21 cellular contexts compared by ENCODE assay signal in genomic region chr15:58141894-58142293, GRCh38. TPM values are rescaled to one million over a fixed set of nuclear protein-coding genes. Genes with fewer than 3 reads are reported as not detected.
DNase-seq lines count a peak whose midpoint lies in the region; ATAC-seq, FAIRE-seq and TF ChIP-seq lines count a peak whose summit lies in the region.
"Had no signal": no experiment of that assay in that cellular context is flagged by ENCODE, and none has a peak within 500 bp of the region (broad histone marks: within the 10 kb centered on the region; RNA-seq: fewer than 3 reads in every experiment).

No MANE protein-coding gene starts in this region.

- no peak overlapping the region for H2BK20ac ChIP-seq in H1 (ENCODE audit: low read length)

- no peak overlapping the region for H3K56ac ChIP-seq in H1 (replicated peaks; ENCODE audit: insufficient read length, low read depth, low read length)

- in situ Hi-C loops in HepG2 (cut with HindIII; ENCODE audit: extremely low pct_ligation_motif_present, low pct_unique_long_range_greater_than_20kb), result no loop called here

- no TSS peak for BruUV-seq in HepG2 (replicated peaks; lab: Mats Ljungman, UMichigan)

- no peak for TF ChIP-seq POLR2A in HepG2 (IDR thresholded peaks at IDR 0.05; ENCODE audit: insufficient read depth in 1 of 2, low read depth in 2 of 2, low read length in 2 of 2)
- TF ChIP-seq POLR2A in H1 (IDR thresholded peaks at IDR 0.05; ENCODE audit: control extremely low read depth in 1 of 2, low read depth in 2 of 2, low read length in 2 of 2), result no peak

- no peak for TF ChIP-seq EP300 in HepG2 (IDR thresholded peaks at IDR 0.05; ENCODE audit: low read depth in 2 of 2, low read length in 2 of 2)
- TF ChIP-seq EP300 in HepG2 (CRISPR knock-in tag; IDR thresholded peaks at IDR 0.05; ENCODE audit: borderline replicate concordance), result no peak
- no peak for TF ChIP-seq EP300 in H1 (IDR thresholded peaks at IDR 0.05; ENCODE audit: borderline replicate concordance in 1 of 2, low read depth in 2 of 2, low read length in 2 of 2)

- H3K14ac ChIP-seq in H1 (ENCODE audit: insufficient read length), result no peak overlapping the region

- FAIRE-seq in HepG2 (lab: Jason Lieb, UNC) (no peak), H1 (lab: Jason Lieb, UNC) (no peak)
- FAIRE-seq: D721Med, G401.6, GM12891, HTR-8/SVneo had no signal

- no peak overlapping the region for H2AK5ac ChIP-seq in H1 (ENCODE audit: low read depth, low read length)

- peak; percentile 27 to 41 for TF ChIP-seq RAD21 in liver (IDR thresholded peaks at IDR 0.05)
- TF ChIP-seq RAD21 in HepG2 (CRISPR knock-in tag; IDR thresholded peaks at IDR 0.05), result no peak
- TF ChIP-seq RAD21 in H1 (IDR thresholded peaks at IDR 0.05 in 1 of 2, conservative IDR thresholded peaks at IDR 0.05 in 1 of 2; ENCODE audit: low read depth in 2 of 2, low read length in 2 of 2), result no peak

- TF ChIP-seq CTCF in liver (IDR thresholded peaks at IDR 0.05; ENCODE audit: low read depth, low read length, missing input control) (no peak), HepG2 (CRISPR knock-in tag; IDR thresholded peaks at IDR 0.05) (no peak), H1 (IDR thresholded peaks at IDR 0.05; ENCODE audit: control extremely low read depth in 1 of 3, insufficient read depth in 1 of 3, low read depth in 1 of 3, low read length in 3 of 3) (no peak), neutrophil (IDR thresholded peaks at IDR 0.05) (no peak)

- H3K27ac ChIP-seq in liver (ENCODE audit: low read depth in 1 of 2, low read length in 2 of 2) (peak overlapping the region; percentile 85 to 94), HepG2 (ENCODE audit: extremely low read length, insufficient read depth, low read length) (no peak overlapping the region), H1 (ENCODE audit: low read depth, low read length) (no peak overlapping the region), neutrophil (peak overlapping the region; percentile 98)

- no peak overlapping the region for H3K4ac ChIP-seq in H1 (replicated peaks; ENCODE audit: insufficient read length, low read depth, low read length)

- no peaks in the 10 kb centered on the region for H3K23me2 ChIP-seq in H1 (ENCODE audit: low read depth, low read length)

- peak overlapping the region; percentile 58 to 81 for H3K9ac ChIP-seq in liver (ENCODE audit: low read depth in 1 of 2, low read length in 2 of 2)
- H3K9ac ChIP-seq in HepG2 (ENCODE audit: insufficient read depth, low read depth, low read length), result no peak overlapping the region
- no peak overlapping the region for H3K9ac ChIP-seq in H1 (replicated peaks in 1 of 4; ENCODE audit: extremely low read depth in 1 of 4, low read depth in 3 of 4, low read length in 3 of 4)

- H2BK12ac ChIP-seq in H1 (ENCODE audit: low read depth, low read length), result no peak overlapping the region

- H3K18ac ChIP-seq in H1 (ENCODE audit: extremely low read depth, low read length), result no peak overlapping the region

- POLR2A ChIA-PET in HepG2 (lab: Yijun Ruan, JAX), result no interaction called here
- POLR2A ChIA-PET in H1 (lab: Charles Lee; ENCODE audit: partially characterized antibody), result no interaction called here

- no peak overlapping the region for H3K4me2 ChIP-seq in HepG2 (ENCODE audit: low read depth, low read length)
- no peak overlapping the region for H3K4me2 ChIP-seq in H1 (ENCODE audit: insufficient read depth in 1 of 2, low read depth in 2 of 2, low read length in 2 of 2)

- H3K79me1 ChIP-seq in H1 (ENCODE audit: low read depth, low read length), result no peaks in the 10 kb centered on the region

- H2BK15ac ChIP-seq in H1 (ENCODE audit: low read length), result no peak overlapping the region

- CTCF ChIA-PET in HepG2 (lab: Yijun Ruan, JAX; ENCODE audit: low intra/inter-chr PET ratio, low total read pairs), result no interaction called here
- CTCF ChIA-PET in H1 (lab: Charles Lee; ENCODE audit: partially characterized antibody), result interaction anchor here (1.6 to 1.8 kb wide), 2 partner anchors 41 to 64 kb away, joined by 3 to 10 read pairs; no protein-coding TSS in a partner anchor

- no peak overlapping the region for H3K23ac ChIP-seq in H1 (ENCODE audit: insufficient read length)

- peaks cover 4 to 45% (median 32%) of the 10 kb centered on the region in 4 donors for H3K4me1 ChIP-seq in liver (ENCODE audit: control insufficient read depth in 4 of 4, insufficient read depth in 4 of 4, low read length in 3 of 4)
- no peaks in the 10 kb centered on the region for H3K4me1 ChIP-seq in HepG2 (ENCODE audit: insufficient read depth, low read length)
- H3K4me1 ChIP-seq in H1 (replicated peaks in 1 of 4; ENCODE audit: control insufficient read depth in 3 of 4, insufficient read depth in 4 of 4, low read length in 3 of 4), result peaks cover 0 to 2% (median 0%) of the 10 kb centered on the region in 4 experiments; a peak in 3 of 7 replicates
- peaks cover 65 to 75% of the 10 kb centered on the region in 2 experiments for H3K4me1 ChIP-seq in neutrophil (ENCODE audit: control insufficient read depth in 1 of 2, insufficient read depth in 1 of 2, low read depth in 1 of 2, low read length in 1 of 2)
- H3K4me1 ChIP-seq: Caco-2 had no signal

- H3K9me3 ChIP-seq in liver (ENCODE audit: control insufficient read depth in 4 of 4, low read length in 3 of 4), result no peaks in the 10 kb centered on the region
- H3K9me3 ChIP-seq in HepG2 (ENCODE audit: low read length), result no peaks in the 10 kb centered on the region
- no peaks in the 10 kb centered on the region for H3K9me3 ChIP-seq in H1 (ENCODE audit: insufficient read depth in 2 of 2, low read depth in 1 of 2, low read length in 1 of 2)
- no peaks in the 10 kb centered on the region for H3K9me3 ChIP-seq in neutrophil
- H3K9me3 ChIP-seq: BLaER1 treated with 17β-estradiol and CSF1 and Interleukin-3, amounts not matched to agents 10 nM and 100 nM; Caco-2 had no signal

- no peak overlapping the region for H2BK5ac ChIP-seq in H1 (ENCODE audit: low read depth, low read length)

- H3K4me3 ChIP-seq in liver (ENCODE audit: low read depth in 1 of 3, low read length in 3 of 3), result peak overlapping the region; percentile 2 to 91 (median 71)
- H3K4me3 ChIP-seq in HepG2 (replicated peaks in 1 of 3; ENCODE audit: insufficient read depth in 1 of 3, low read depth in 2 of 3, low read length in 3 of 3), result no peak overlapping the region
- H3K4me3 ChIP-seq in H1 (ENCODE audit: extremely low read depth in 1 of 4, insufficient read depth in 2 of 4, low read depth in 3 of 4, low read length in 4 of 4), result no peak overlapping the region
- peak overlapping the region; percentile 80 to 81 for H3K4me3 ChIP-seq in neutrophil (ENCODE audit: low read depth in 1 of 2, low read length in 1 of 2)
- H3K4me3 ChIP-seq: BLaER1 treated with 17β-estradiol and CSF1 and Interleukin-3, amounts not matched to agents 10 nM and 100 nM had no signal

- ATAC-seq in HepG2 (no peak), GM18517 (IDR thresholded peaks at IDR 0.05; ENCODE audit: unreplicated experiment) (no peak)

- H3K79me2 ChIP-seq in HepG2 (ENCODE audit: insufficient read depth, low read length), result no peaks in the 10 kb centered on the region
- no peaks in the 10 kb centered on the region for H3K79me2 ChIP-seq in H1 (ENCODE audit: control insufficient read depth in 1 of 2, insufficient read depth in 2 of 2, low read length in 2 of 2)

- H4K5ac ChIP-seq in H1 (ENCODE audit: insufficient read length, low read depth, low read length), result no peak overlapping the region

- intact Hi-C loops in HepG2 (cut with micrococcal nuclease; ENCODE audit: unreplicated experiment), result no loop called here

- H4K91ac ChIP-seq in H1 (replicated peaks; ENCODE audit: insufficient read length, low read length), result no peak overlapping the region

- DNase-seq in HepG2 (ENCODE audit: low spot score) (no peak), H1 (ENCODE audit: low read depth in 1 of 2, low spot score in 2 of 2) (no peak)
- DNase-seq in activated CD4-positive, CD25-positive, alpha-beta regulatory T cell treated with anti-CD3 and anti-CD28 coated beads, Interleukin-2, amount 50 U/mL, for 72 hours, result no peak
- no peak for DNase-seq in activated effector memory CD4-positive, alpha-beta T cell treated with anti-CD3 and anti-CD28 coated beads, Interleukin-2, amount 50 U/mL, for 16 hours
- DNase-seq: 8988T; Caco-2; CD4-positive, alpha-beta T cell; GOT3; H9 had no signal

- H3K36me3 ChIP-seq in liver (ENCODE audit: control insufficient read depth in 4 of 4, insufficient read depth in 3 of 4, low read depth in 1 of 4, low read length in 3 of 4) (no peaks in the 10 kb centered on the region), HepG2 (replicated peaks in 1 of 2; ENCODE audit: control insufficient read depth in 1 of 2, insufficient read depth in 2 of 2, low read length in 2 of 2) (no peaks in the 10 kb centered on the region), H1 (ENCODE audit: control insufficient read depth in 2 of 4, insufficient read depth in 4 of 4, low read length in 3 of 4) (no peaks in the 10 kb centered on the region), neutrophil (peaks cover 39% of the 10 kb centered on the region)
- H3K36me3 ChIP-seq: BLaER1 treated with 17β-estradiol and CSF1 and Interleukin-3, amounts not matched to agents 10 nM and 100 nM had no signal

- no peaks in the 10 kb centered on the region for H4K20me1 ChIP-seq in HepG2 (ENCODE audit: insufficient read depth, low read length)
- no peaks in the 10 kb centered on the region for H4K20me1 ChIP-seq in H1 (replicated peaks in 1 of 2; ENCODE audit: control insufficient read depth in 1 of 2, insufficient read depth in 2 of 2, low read length in 2 of 2)
- H4K20me1 ChIP-seq: BLaER1 treated with 17β-estradiol and CSF1 and Interleukin-3, amounts not matched to agents 10 nM and 100 nM had no signal

- H4K8ac ChIP-seq in H1 (ENCODE audit: extremely low read depth, insufficient read depth, low read length), result no peak overlapping the region

- no peak overlapping the region for H2BK120ac ChIP-seq in H1 (replicated peaks; ENCODE audit: low read depth, low read length)

- WGBS in liver, result 34% methylated on average over 6 of the region's 6 CpGs
- 30% methylated on average over 4 of the region's 6 CpGs for WGBS in HepG2 (ENCODE audit: low lambda C conversion rate)
- WGBS in H1 (ENCODE audit: extremely low coverage in 1 of 2, insufficient coverage in 1 of 2, insufficient read length in 1 of 2, insufficient replicate concordance in 2 of 2, low coverage in 1 of 2, low lambda C conversion rate in 2 of 2, missing lambda C conversion rate in 1 of 2), 2 experiments, result 92% methylated on average over 6 of the region's 6 CpGs; no CpG with 5 or more reads in 1 of the 2 experiments

- H2AFZ ChIP-seq in HepG2 (ENCODE audit: low read length) (no peak overlapping the region), H1 (ENCODE audit: low read length) (peak overlapping the region; percentile 51; the same call in 1 of the 2 replicates)

- H3K27me3 ChIP-seq in liver (ENCODE audit: control insufficient read depth in 4 of 4, insufficient read depth in 4 of 4, low read length in 3 of 4) (no peaks in the 10 kb centered on the region), HepG2 (ENCODE audit: control insufficient read depth in 1 of 2, insufficient read depth in 2 of 2, low read length in 2 of 2) (peaks cover 2 to 23% of the 10 kb centered on the region in 2 experiments; a peak in 4 of 5 replicates), H1 (replicated peaks in 1 of 4; ENCODE audit: control insufficient read depth in 3 of 4, extremely low read depth in 1 of 4, insufficient read depth in 3 of 4, low read length in 3 of 4) (no peaks in the 10 kb centered on the region), neutrophil (no peaks in the 10 kb centered on the region)
- H3K27me3 ChIP-seq: BLaER1 treated with 17β-estradiol and CSF1 and Interleukin-3, amounts not matched to agents 10 nM and 100 nM had no signal

RNA-seq across cellular contexts. Expression of gene AQP9, which starts 3.7 kb away (rescaled TPM):
- total RNA-seq in liver (100 to 1,000 TPM in 1 of 2 donors, 1 to 10 TPM in 1; 1.4 to 103 TPM), HepG2 (2016; rRNA removed; fragmentation: Illumina TruSeq; extraction: Trizol) (not detected in 2 replicates)
- polyA plus RNA-seq in liver (100 to 1,000 TPM in 1 of 2 donors, 10 to 100 TPM in 1; 69.9 to 111 TPM), HepG2 (2011; rRNA removed) (0.03 TPM in 1 of 2 replicates, not detected in the other), H1 (2011; rRNA removed) (not detected in 2 replicates)
- not detected in 2 replicates for total RNA-seq in HepG2 (2016; cell fraction: cytosol; rRNA removed; fragmentation: Illumina TruSeq; extraction: Trizol; ENCODE audit: low read depth)
- total RNA-seq in HepG2 (2016; cell fraction: insoluble cytoplasmic fraction; rRNA removed; fragmentation: Illumina TruSeq; extraction: Trizol), result not detected in 2 replicates
- 0.09 TPM in 1 of 2 replicates, not detected in the other for total RNA-seq in HepG2 (2016; cell fraction: membrane; rRNA removed; fragmentation: Illumina TruSeq; extraction: Trizol)
- not detected in 2 replicates for total RNA-seq in HepG2 (2016; cell fraction: nucleus; rRNA removed; fragmentation: Illumina TruSeq; extraction: Trizol)
- polyA plus RNA-seq in HepG2 (2011; cell fraction: cytosol; rRNA removed), result 0.05 TPM in 1 of 2 replicates, not detected in the other
- not detected in 2 replicates for polyA plus RNA-seq in HepG2 (2011; cell fraction: nucleus; rRNA removed)
- 0.11 TPM in 1 of 2 replicates, not detected in the other for polyA plus RNA-seq in HepG2 (2012)
- polyA plus RNA-seq in HepG2 (2016; cell fraction: cytosol; fragmentation: Illumina TruSeq; extraction: Trizol; ENCODE audit: low read depth), result not detected in 2 replicates
- polyA plus RNA-seq in HepG2 (2016; cell fraction: insoluble cytoplasmic fraction; fragmentation: Illumina TruSeq; extraction: Trizol; ENCODE audit: low read depth), result 0.12 TPM in 1 of 2 replicates, not detected in the other
- not detected in 2 replicates for polyA plus RNA-seq in HepG2 (2016; cell fraction: membrane; fragmentation: Illumina TruSeq; extraction: Trizol; ENCODE audit: low read depth)
- polyA plus RNA-seq in HepG2 (2016; cell fraction: nucleus; fragmentation: Illumina TruSeq; extraction: Trizol; ENCODE audit: insufficient read depth, low read depth), result not detected in 2 replicates
- not detected in 2 replicates for polyA minus RNA-seq in HepG2 (2011; rRNA and poly(A)+ RNA removed; ENCODE audit: low replicate concordance)
- polyA minus RNA-seq in HepG2 (2011; cell fraction: cytosol; rRNA and poly(A)+ RNA removed), result not detected in 2 replicates
- polyA minus RNA-seq in HepG2 (2011; cell fraction: nucleus; rRNA and poly(A)+ RNA removed), result not detected in 2 replicates
- total RNA-seq in H1 (2021; fragmentation: NEBNext Ultra II Directional; extraction: Animal tissue kit (Norgen Biotek cat#: 25700)), result not detected in 2 replicates
- polyA plus RNA-seq in H1 (2011; cell fraction: cytosol; rRNA removed), result not detected
- not detected for polyA plus RNA-seq in H1 (2011; cell fraction: nucleus; rRNA removed)
- not detected in 4 replicates for polyA plus RNA-seq in H1 (2012, experiment 1 of 2)
- polyA plus RNA-seq in H1 (2012, experiment 2 of 2), result not detected
- polyA plus RNA-seq in H1 (2013, experiment 1 of 2), result not detected
- not detected for polyA plus RNA-seq in H1 (2013, experiment 2 of 2)
- not detected in 2 replicates for polyA minus RNA-seq in H1 (2011; rRNA and poly(A)+ RNA removed)
- not detected for polyA minus RNA-seq in H1 (2011; cell fraction: cytosol; rRNA and poly(A)+ RNA removed)
- not detected for polyA minus RNA-seq in H1 (2011; cell fraction: nucleus; rRNA and poly(A)+ RNA removed)
- total RNA-seq: A673, B cell, Caco-2, H9 had no signal
- polyA plus RNA-seq: AG04450, IgD-negative memory B cell had no signal

Comparison
In these comparisons a context has a peak if more than half of its experiments do, and no peak if none do; other contexts are left out.
1. H3K27ac ChIP-seq: peak in liver (2 of 2) and neutrophil (single experiment); none in HepG2 (single experiment) and H1 (single experiment).
2. H3K4me3 ChIP-seq: peak in liver (3 of 3) and neutrophil (2 of 2); none in HepG2 (0 of 3) and H1 (0 of 4).
3. H3K9ac ChIP-seq: peak in liver (2 of 2); none in HepG2 (single experiment) and H1 (0 of 4).